In the genomic region with DNA sequence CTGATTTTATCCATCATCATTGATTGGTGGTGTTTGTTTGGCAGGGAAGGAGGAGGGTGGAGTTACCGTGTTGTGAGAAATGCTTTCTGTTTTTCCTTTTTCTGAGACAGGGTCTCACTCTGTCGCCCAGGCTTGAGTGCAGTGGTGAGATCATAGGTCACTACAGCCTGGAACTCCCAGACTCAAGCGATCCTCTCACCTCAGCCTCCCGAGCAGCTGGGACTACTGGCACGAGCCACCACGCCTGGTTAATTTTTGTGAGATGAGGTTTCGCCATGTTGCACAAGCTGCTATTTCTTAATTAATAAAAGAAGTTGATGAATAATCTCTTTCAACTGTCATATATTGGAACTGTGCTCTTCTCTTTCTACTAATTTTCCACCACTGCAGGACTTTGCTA, we compare ENCODE assay signal across 18 cellular contexts. TPM values are rescaled to one million over a fixed set of nuclear protein-coding genes. Genes with fewer than 3 reads are reported as not detected.
"Had no signal": no experiment of that assay in that cellular context is flagged by ENCODE, and none has a peak within 500 bp of the region (broad histone marks: within the 10 kb centered on the region; RNA-seq: fewer than 3 reads in every experiment).

No MANE protein-coding gene starts in this region.

- H3K4me3 Mint-ChIP-seq: dendritic cell treated with granulocyte-macrophage colony-stimulating factor and Interleukin-4, amounts not matched to agents 40 ng/mL and 50 ng/mL, for 4 days; memory B cell; natural killer cell treated with Interleukin-12 subunit alpha and Interleukin-12 subunit beta and Interleukin-15 and Interleukin-18, amount 100 ng/mL, for 72 hours had no signal

- H3K27me3 Mint-ChIP-seq: dendritic cell treated with granulocyte-macrophage colony-stimulating factor and Interleukin-4, amounts not matched to agents 40 ng/mL and 50 ng/mL, for 4 days had no signal

- DNase-seq: cerebellar nuclear complex; heart right ventricle; hypothalamus; left ventricle myocardium inferior; lower lobe of right lung; midbrain; sigmoid colon; stimulated activated CD4-positive, alpha-beta T cell treated with anti-CD3 and anti-CD28 coated beads, Interleukin-2, amount 100 ng/mL, for 24 hours; stimulated activated CD4-positive, alpha-beta T cell treated with anti-CD3 and anti-CD28 coated beads, Interleukin-4, amount 100 ng/mL, for 4 hours; stimulated activated naive CD4-positive, alpha-beta T cell; upper lobe of left lung had no signal

- H3K9me3 Mint-ChIP-seq: natural killer cell treated with Interleukin-12 subunit alpha and Interleukin-12 subunit beta and Interleukin-15 and Interleukin-18, amount 100 ng/mL, for 72 hours had no signal

- H3K27ac Mint-ChIP-seq: dendritic cell treated with granulocyte-macrophage colony-stimulating factor and Interleukin-4, amounts not matched to agents 40 ng/mL and 50 ng/mL, for 4 days; memory B cell; natural killer cell treated with Interleukin-12 subunit alpha and Interleukin-12 subunit beta and Interleukin-15 and Interleukin-18, amount 100 ng/mL, for 72 hours had no signal

- H3K4me1 Mint-ChIP-seq: memory B cell had no signal

- H3K27ac ChIP-seq: heart right ventricle, left ventricle myocardium inferior, lower lobe of right lung, parathyroid adenoma, psoas muscle, sigmoid colon, upper lobe of left lung, vagina had no signal

- H3K36me3 Mint-ChIP-seq: memory B cell; natural killer cell treated with Interleukin-12 subunit alpha and Interleukin-12 subunit beta and Interleukin-15 and Interleukin-18, amount 100 ng/mL, for 72 hours had no signal

- ATAC-seq: heart right ventricle; lower lobe of right lung; natural killer cell treated with Interleukin-12 subunit alpha and Interleukin-12 subunit beta and Interleukin-15 and Interleukin-18, amount 100 ng/mL, for 72 hours; psoas muscle had no signal

RNA-seq across cellular contexts. Expression of a gene that starts 44.3 kb away (rescaled TPM):
- total RNA-seq: endothelial cell of umbilical vein had no signal
